ENCODE assay signal across 22 cellular contexts in the genomic region with DNA sequence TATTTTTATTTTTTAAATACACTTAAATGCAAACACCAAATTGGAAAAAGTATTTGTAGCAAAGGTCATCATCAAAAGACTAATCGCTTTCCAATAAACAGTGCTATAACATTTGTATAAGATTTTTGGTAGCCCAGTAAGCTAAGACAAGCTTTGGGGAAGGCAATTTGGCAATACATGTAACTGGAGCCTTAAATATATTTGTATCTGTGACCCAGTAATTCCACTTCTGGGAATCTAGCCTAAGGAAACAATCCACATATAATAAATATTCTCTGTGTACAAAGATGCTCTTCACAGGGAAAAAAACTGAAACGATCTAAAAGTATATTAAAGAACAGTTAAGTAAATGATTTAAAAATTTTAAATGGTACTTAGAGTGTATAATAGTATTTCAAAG.
"Had no signal": no experiment of that assay in that cellular context is flagged by ENCODE, and none has a peak within 500 bp of the region (broad histone marks: within the 10 kb centered on the region; RNA-seq: fewer than 3 reads in every experiment).

No MANE protein-coding gene starts in this region.

- ATAC-seq: activated CD8-positive, alpha-beta T cell treated with anti-CD3 and anti-CD28 coated beads, Interleukin-2, amount 10 ng/mL, durations not matched to agents 7 days and 5 days; naive thymus-derived CD8-positive, alpha-beta T cell; WTC11 had no signal

- H3K9ac ChIP-seq: parathyroid adenoma had no signal

- H3K36me3 ChIP-seq: esophagus muscularis mucosa, transverse colon had no signal

- DNase-seq: activated CD4-positive, alpha-beta T cell treated with anti-CD3 and anti-CD28 coated beads, Interleukin-2, amount 10 ng/mL, durations not matched to agents 24 days and 14 days; activated CD8-positive, alpha-beta memory T cell treated with anti-CD3 and anti-CD28 coated beads, Interleukin-2, amount 50 U/mL, for 4 hours; activated CD8-positive, alpha-beta T cell treated with anti-CD3 and anti-CD28 coated beads, Interleukin-2, amount 10 ng/mL, durations not matched to agents 7 days and 5 days; activated gamma-delta T cell; activated naive CD8-positive, alpha-beta T cell treated with anti-CD3 and anti-CD28 coated beads, Interleukin-2, amount 10 ng/mL, durations not matched to agents 7 days and 5 days; activated T-cell treated with anti-CD3 and anti-CD28 coated beads, Interleukin-2, amount 50 U/mL, for 48 hours; aorta; caudate nucleus; effector CD4-positive, alpha-beta T cell; kidney; mesenchymal stem cell; naive thymus-derived CD8-positive, alpha-beta T cell; stimulated activated CD4-positive, alpha-beta T cell treated with anti-CD3 and anti-CD28 coated beads, Interleukin-4, amount 100 ng/mL, for 24 hours; stimulated activated naive CD4-positive, alpha-beta T cell; T-helper 2 cell; transverse colon had no signal

- H2AFZ ChIP-seq: hepatocyte, parathyroid adenoma had no signal

- H3K27me3 ChIP-seq: esophagus muscularis mucosa, hepatocyte, transverse colon had no signal

- H3K9me3 ChIP-seq: esophagus muscularis mucosa, transverse colon had no signal

- H3K27ac ChIP-seq: esophagus muscularis mucosa, hepatocyte, parathyroid adenoma, skin epidermis had no signal

- H3K4me3 ChIP-seq: coronary artery, esophagus muscularis mucosa, hepatocyte, skin epidermis, transverse colon had no signal

- H3K4me1 ChIP-seq: parathyroid adenoma had no signal

- H3K4me2 ChIP-seq: hepatocyte had no signal

- H3K79me2 ChIP-seq: hepatocyte, parathyroid adenoma had no signal
